ENCODE assay signal across 14 cellular contexts in the genomic region with DNA sequence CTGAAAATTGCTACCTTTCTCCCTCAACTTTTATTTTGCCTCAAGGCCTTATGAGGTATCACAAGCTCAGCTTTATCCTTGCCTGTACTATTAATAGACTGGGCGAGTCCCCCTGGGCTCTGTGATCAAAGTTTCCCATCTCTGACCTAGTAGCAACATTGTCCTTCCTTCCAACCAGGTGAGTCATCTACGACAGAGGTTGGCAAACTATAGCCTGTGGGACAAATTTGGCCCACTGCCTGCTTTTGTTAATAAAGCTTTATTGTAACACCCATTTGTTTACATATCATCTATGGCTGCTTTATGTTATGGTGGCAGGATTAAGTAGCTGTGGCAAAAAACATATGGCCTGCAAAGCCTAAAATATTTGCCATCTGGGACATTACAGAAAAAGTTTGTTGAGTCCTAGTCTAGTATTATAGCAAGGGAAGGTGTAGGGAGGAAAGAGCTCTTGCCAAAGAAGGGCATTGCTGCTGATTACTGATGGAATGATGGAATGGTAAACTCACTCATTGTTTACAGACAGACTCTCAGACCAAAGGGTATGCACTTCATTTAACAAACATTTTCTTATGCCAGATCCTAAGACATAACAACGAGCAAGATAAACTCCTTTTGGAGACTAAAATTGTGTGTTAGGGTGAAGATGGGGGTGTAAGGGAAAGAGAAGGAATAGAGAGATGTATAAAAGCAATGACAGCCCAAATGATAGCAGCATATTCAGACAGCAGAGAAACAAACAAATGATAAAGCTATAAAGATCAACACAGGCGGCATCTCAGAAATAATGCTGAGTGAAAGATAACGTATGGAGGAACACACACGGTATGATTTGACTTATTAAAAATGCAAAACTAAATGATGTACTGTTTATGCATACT.
A peak's percentile ranks its signal among the peaks of the same experiment; 100 is the strongest.
DNase-seq lines count a peak whose midpoint lies in the region; ATAC-seq and TF ChIP-seq lines count a peak whose summit lies in the region.
"Had no signal": no experiment of that assay in that cellular context is flagged by ENCODE, and none has a peak within 500 bp of the region (broad histone marks: within the 10 kb centered on the region; RNA-seq: fewer than 3 reads in every experiment).

No MANE protein-coding gene starts in this region.

- H3K36me3 Mint-ChIP-seq in activated naive CD4-positive, alpha-beta T cell treated with anti-CD3 and anti-CD28 coated beads, Interleukin-2, amount 50 U/mL, for 72 hours = no peaks in the 10 kb centered on the region

- WGBS in stomach, 5 donors = 44 to 69% (median 52%) methylated on average over 6 of the region's 6 CpGs

- CTCF ChIA-PET in HEK293 (lab: Yijun Ruan, JAX) = interaction anchor here (0.5 to 2.6 kb wide), 3 partner anchors 29 to 94 kb away, joined by 3 to 17 read pairs (median 3); no protein-coding TSS in a partner anchor

- TF ChIP-seq EP300 in stomach (IDR thresholded peaks at IDR 0.05) = no peak

- H3K27ac ChIP-seq in HEK293 (ENCODE audit: extremely low read depth, low read depth, low read length) (peak overlapping the region; percentile 18; the same call in 1 of the 2 replicates), stomach (peak overlapping the region in 4 of 5 donors; percentile 77 to 88 (median 80))
- H3K27ac ChIP-seq: adrenal gland, SJSA1, WERI-Rb-1 had no signal

- TF ChIP-seq CTCF in HEK293 (tag by site-specific recombination; IDR thresholded peaks at IDR 0.05) (no peak), stomach (IDR thresholded peaks at IDR 0.05) (no peak)

- POLR2A ChIA-PET in HEK293 (lab: Yijun Ruan, JAX) = interaction anchor here (0.5 to 1.1 kb wide), 2 partner anchors 72 to 383 kb away, joined by 3 read pairs; no protein-coding TSS in a partner anchor

- intact Hi-C loops in stomach (cut with DNase I; ENCODE audit: low total_unique reads) = no loop called here

- H3K9me3 ChIP-seq in HEK293 (ENCODE audit: control insufficient read depth, insufficient read depth, low read depth, low read length) (no peaks in the 10 kb centered on the region), stomach (no peaks in the 10 kb centered on the region)
- H3K9me3 ChIP-seq: adrenal gland, sigmoid colon, SJSA1 had no signal

- H3K4me3 ChIP-seq in HEK293 (ENCODE audit: low read depth, low read length) (no peak overlapping the region), stomach (no peak overlapping the region)
- H3K4me3 ChIP-seq: adrenal gland, sigmoid colon, SJSA1 had no signal

- H3K36me3 ChIP-seq in HEK293 (ENCODE audit: control insufficient read depth in 2 of 2, insufficient read depth in 1 of 2, low read length in 2 of 2) (no peaks in the 10 kb centered on the region), stomach (no peaks in the 10 kb centered on the region)
- H3K36me3 ChIP-seq: adrenal gland, sigmoid colon, SJSA1, WERI-Rb-1 had no signal

- ATAC-seq in esophagus mucosa = peak; percentile 44
- ATAC-seq in activated naive CD4-positive, alpha-beta T cell treated with anti-CD3 and anti-CD28 coated beads, Interleukin-2, amount 50 U/mL, for 72 hours = no peak
- ATAC-seq: naive thymus-derived CD8-positive, alpha-beta T cell had no signal

- H3K4me1 ChIP-seq in HEK293 (ENCODE audit: control insufficient read depth, insufficient read depth, low read length) (peaks cover 54% of the 10 kb centered on the region), stomach (peaks cover 33 to 84% (median 64%) of the 10 kb centered on the region in 4 donors)

- DNase-seq in RPMI7951 (ENCODE audit: low read depth) (peak; percentile 73), stomach (peak; percentile 57), NCI-H2107 (lab: John Stamatoyannopoulos, UW) (no peak)
- DNase-seq in activated CD4-positive, alpha-beta T cell treated with anti-CD3 and anti-CD28 coated beads for 48 hours = no peak
- no peak for DNase-seq in activated naive CD4-positive, alpha-beta T cell treated with anti-CD3 and anti-CD28 coated beads, Interleukin-2, amount 50 U/mL, for 72 hours (ENCODE audit: low spot score in 2 of 2)
- DNase-seq: effector CD4-positive, alpha-beta T cell; left cardiac atrium; naive thymus-derived CD8-positive, alpha-beta T cell; sigmoid colon; WERI-Rb-1 had no signal

- H3K27me3 ChIP-seq in stomach = no peaks in the 10 kb centered on the region
- H3K27me3 ChIP-seq: adrenal gland, sigmoid colon, SJSA1 had no signal

- H3K27ac Mint-ChIP-seq in activated naive CD4-positive, alpha-beta T cell treated with anti-CD3 and anti-CD28 coated beads, Interleukin-2, amount 50 U/mL, for 72 hours = no peak overlapping the region

- H3K9me3 Mint-ChIP-seq in activated naive CD4-positive, alpha-beta T cell treated with anti-CD3 and anti-CD28 coated beads, Interleukin-2, amount 50 U/mL, for 72 hours = no peaks in the 10 kb centered on the region
- H3K9me3 Mint-ChIP-seq: naive thymus-derived CD8-positive, alpha-beta T cell had no signal

- no peak for TF ChIP-seq POLR2A in stomach (IDR thresholded peaks at IDR 0.05)

TF ChIP-seq in HEK293, 187 proteins besides CTCF, POLR2A, EP300 and RAD21 (continues in another document):
- TF ChIP-seq ZNF558 (tag by site-specific recombination; IDR thresholded peaks at IDR 0.05) = no peak
- TF ChIP-seq ZNF514 (tag by site-specific recombination; IDR thresholded peaks at IDR 0.05) = no peak
- TF ChIP-seq, protein P1, sequence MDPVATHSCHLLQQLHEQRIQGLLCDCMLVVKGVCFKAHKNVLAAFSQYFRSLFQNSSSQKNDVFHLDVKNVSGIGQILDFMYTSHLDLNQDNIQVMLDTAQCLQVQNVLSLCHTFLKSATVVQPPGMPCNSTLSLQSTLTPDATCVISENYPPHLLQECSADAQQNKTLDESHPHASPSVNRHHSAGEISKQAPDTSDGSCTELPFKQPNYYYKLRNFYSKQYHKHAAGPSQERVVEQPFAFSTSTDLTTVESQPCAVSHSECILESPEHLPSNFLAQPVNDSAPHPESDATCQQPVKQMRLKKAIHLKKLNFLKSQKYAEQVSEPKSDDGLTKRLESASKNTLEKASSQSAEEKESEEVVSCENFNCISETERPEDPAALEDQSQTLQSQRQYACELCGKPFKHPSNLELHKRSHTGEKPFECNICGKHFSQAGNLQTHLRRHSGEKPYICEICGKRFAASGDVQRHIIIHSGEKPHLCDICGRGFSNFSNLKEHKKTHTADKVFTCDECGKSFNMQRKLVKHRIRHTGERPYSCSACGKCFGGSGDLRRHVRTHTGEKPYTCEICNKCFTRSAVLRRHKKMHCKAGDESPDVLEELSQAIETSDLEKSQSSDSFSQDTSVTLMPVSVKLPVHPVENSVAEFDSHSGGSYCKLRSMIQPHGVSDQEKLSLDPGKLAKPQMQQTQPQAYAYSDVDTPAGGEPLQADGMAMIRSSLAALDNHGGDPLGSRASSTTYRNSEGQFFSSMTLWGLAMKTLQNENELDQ (tag by site-specific recombination; IDR thresholded peaks at IDR 0.05; ENCODE audit: low read depth) = no peak
- TF ChIP-seq ZNF768 (tag by site-specific recombination; IDR thresholded peaks at IDR 0.05) = no peak
- no peak for TF ChIP-seq MEIS1 (CRISPR knock-in tag; IDR thresholded peaks at IDR 0.05; ENCODE audit: borderline replicate concordance)
- TF ChIP-seq ZNF157 (tag by site-specific recombination; IDR thresholded peaks at IDR 0.05) = no peak
- no peak for TF ChIP-seq EGR2 (tag by site-specific recombination; IDR thresholded peaks at IDR 0.05; ENCODE audit: low read depth)
- TF ChIP-seq ZNF654 (tag by site-specific recombination; IDR thresholded peaks at IDR 0.05; ENCODE audit: low read depth) = no peak
- TF ChIP-seq YY1 (tag by site-specific recombination; IDR thresholded peaks at IDR 0.05) = 0 out of 2 replicates have a peak, but pooled peaks have one; percentile 44
- TF ChIP-seq GFI1B (tag by site-specific recombination; IDR thresholded peaks at IDR 0.05) = no peak
- TF ChIP-seq ZFP69B (tag by site-specific recombination; IDR thresholded peaks at IDR 0.05) = no peak
- TF ChIP-seq, protein P2, sequence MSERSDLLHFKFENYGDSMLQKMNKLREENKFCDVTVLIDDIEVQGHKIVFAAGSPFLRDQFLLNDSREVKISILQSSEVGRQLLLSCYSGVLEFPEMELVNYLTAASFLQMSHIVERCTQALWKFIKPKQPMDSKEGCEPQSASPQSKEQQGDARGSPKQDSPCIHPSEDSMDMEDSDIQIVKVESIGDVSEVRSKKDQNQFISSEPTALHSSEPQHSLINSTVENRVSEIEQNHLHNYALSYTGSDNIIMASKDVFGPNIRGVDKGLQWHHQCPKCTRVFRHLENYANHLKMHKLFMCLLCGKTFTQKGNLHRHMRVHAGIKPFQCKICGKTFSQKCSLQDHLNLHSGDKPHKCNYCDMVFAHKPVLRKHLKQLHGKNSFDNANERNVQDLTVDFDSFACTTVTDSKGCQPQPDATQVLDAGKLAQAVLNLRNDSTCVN (tag by site-specific recombination; optimal IDR thresholded peaks at IDR 0.05) = no peak
- TF ChIP-seq ZNF610 (tag by site-specific recombination; IDR thresholded peaks at IDR 0.05; ENCODE audit: borderline replicate concordance) = no peak
- TF ChIP-seq, protein P3, sequence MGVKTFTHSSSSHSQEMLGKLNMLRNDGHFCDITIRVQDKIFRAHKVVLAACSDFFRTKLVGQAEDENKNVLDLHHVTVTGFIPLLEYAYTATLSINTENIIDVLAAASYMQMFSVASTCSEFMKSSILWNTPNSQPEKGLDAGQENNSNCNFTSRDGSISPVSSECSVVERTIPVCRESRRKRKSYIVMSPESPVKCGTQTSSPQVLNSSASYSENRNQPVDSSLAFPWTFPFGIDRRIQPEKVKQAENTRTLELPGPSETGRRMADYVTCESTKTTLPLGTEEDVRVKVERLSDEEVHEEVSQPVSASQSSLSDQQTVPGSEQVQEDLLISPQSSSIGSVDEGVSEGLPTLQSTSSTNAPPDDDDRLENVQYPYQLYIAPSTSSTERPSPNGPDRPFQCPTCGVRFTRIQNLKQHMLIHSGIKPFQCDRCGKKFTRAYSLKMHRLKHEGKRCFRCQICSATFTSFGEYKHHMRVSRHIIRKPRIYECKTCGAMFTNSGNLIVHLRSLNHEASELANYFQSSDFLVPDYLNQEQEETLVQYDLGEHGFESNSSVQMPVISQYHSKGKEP (tag by site-specific recombination; IDR thresholded peaks at IDR 0.05) = no peak
- TF ChIP-seq ZNF311 (tag by site-specific recombination; IDR thresholded peaks at IDR 0.05; ENCODE audit: borderline replicate concordance) = no peak
- TF ChIP-seq ZNF791 (tag by site-specific recombination; IDR thresholded peaks at IDR 0.05) = no peak
- TF ChIP-seq OSR2 (tag by site-specific recombination; IDR thresholded peaks at IDR 0.05) = peak; percentile 36; the same call in 1 of the 2 replicates
- TF ChIP-seq RBAK (tag by site-specific recombination; IDR thresholded peaks at IDR 0.05) = no peak
- TF ChIP-seq ZNF544 (tag by site-specific recombination; IDR thresholded peaks at IDR 0.05) = no peak
- peak; percentile 39; the same call in 1 of the 2 replicates for TF ChIP-seq SP3 (tag by site-specific recombination; IDR thresholded peaks at IDR 0.05)
- no peak for TF ChIP-seq ZNF785 (tag by site-specific recombination; IDR thresholded peaks at IDR 0.05)

Comparison
In these comparisons a context has a peak if more than half of its experiments do, and no peak if none do; other contexts are left out.
1. DNase-seq: peak in RPMI7951 (single experiment) and stomach (single experiment); none in activated CD4-positive, alpha-beta T cell treated with anti-CD3 and anti-CD28 coated beads for 48 hours (single experiment), NCI-H2107 (single experiment) and activated naive CD4-positive, alpha-beta T cell treated with anti-CD3 and anti-CD28 coated beads, Interleukin-2, amount 50 U/mL, for 72 hours (0 of 2).